In genomic region chr5:154273028-154273617, GRCh38 we compare ENCODE assay signal across 8 cellular contexts.
DNase-seq lines count a peak whose midpoint lies in the region; ATAC-seq and TF ChIP-seq lines count a peak whose summit lies in the region.

No MANE protein-coding gene starts in this region.

- in situ Hi-C loops in Panc1 (cut with HindIII; ENCODE audit: low pct_unique_long_range_greater_than_20kb, low sequenced_read_pairs): no loop called here

- H3K36me3 Mint-ChIP-seq in stimulated activated memory B cell treated with anti-CD40 and anti-IgM and Interleukin-4, amounts not matched to agents 10 μg/mL and 1 μg/mL and 100 μg/mL, for 72 hours: peaks cover 6% of the 10 kb centered on the region

- ATAC-seq in GM21529 (IDR thresholded peaks at IDR 0.05; ENCODE audit: unreplicated experiment): peak; percentile 66
- ATAC-seq in Panc1: peak; percentile 59; the same call in 1 of the 2 replicates
- peak; percentile 55 for ATAC-seq in stimulated activated memory B cell treated with anti-CD40 and anti-IgM and Interleukin-4, amounts not matched to agents 10 μg/mL and 1 μg/mL and 100 μg/mL, for 72 hours

- peaks cover 40% of the 10 kb centered on the region for H3K4me1 Mint-ChIP-seq in stimulated activated memory B cell treated with anti-CD40 and anti-IgM and Interleukin-4, amounts not matched to agents 10 μg/mL and 1 μg/mL and 100 μg/mL, for 72 hours

- BruUV-seq in Panc1 (replicated peaks; lab: Mats Ljungman, UMichigan): no TSS peak

- H3K4me3 ChIP-seq in Panc1 (ENCODE audit: low read depth in 2 of 2, low read length in 2 of 2): no peak overlapping the region

- 0 out of 2 replicates have a peak, but pooled peaks cover 9% of the 10 kb centered on the region for H3K4me1 ChIP-seq in Panc1 (ENCODE audit: control insufficient read depth, insufficient read depth, low read length)

- DNase-seq in GM10266 (ENCODE audit: extremely low spot score) (peak; percentile 29), Panc1 (ENCODE audit: low read depth, low spot score) (no peak), fibroblast of the conjunctiva (ENCODE audit: low read depth) (peak; percentile 62), putamen (ENCODE audit: low spot score) (no peak), COLO668 (lab: John Stamatoyannopoulos, UW; ENCODE audit: unreplicated experiment) (no peak)
- DNase-seq in activated CD4-positive, alpha-beta T cell treated with anti-CD3 and anti-CD28 coated beads for 48 hours: no peak

- POLR2A ChIA-PET in Panc1 (lab: Charles Lee): interaction anchor here (0.7 kb wide), 1 partner anchor 756 kb away, joined by 3 read pairs; no protein-coding TSS in a partner anchor

- peak overlapping the region; percentile 35 for H3K27ac Mint-ChIP-seq in stimulated activated memory B cell treated with anti-CD40 and anti-IgM and Interleukin-4, amounts not matched to agents 10 μg/mL and 1 μg/mL and 100 μg/mL, for 72 hours

- intact Hi-C loops in Panc1 (cut with micrococcal nuclease; ENCODE audit: unreplicated experiment): no loop called here

- no peak overlapping the region for H3K4me3 Mint-ChIP-seq in stimulated activated memory B cell treated with anti-CD40 and anti-IgM and Interleukin-4, amounts not matched to agents 10 μg/mL and 1 μg/mL and 100 μg/mL, for 72 hours

- no peak for TF ChIP-seq CTCF in GM10266 (IDR thresholded peaks at IDR 0.05; ENCODE audit: control insufficient read depth, insufficient read depth, low read depth, missing control alignments)
- TF ChIP-seq CTCF in Panc1 (IDR thresholded peaks at IDR 0.05): no peak

- no peaks in the 10 kb centered on the region for H3K27me3 ChIP-seq in Panc1 (ENCODE audit: control insufficient read depth, insufficient read depth, low read length)

- no peaks in the 10 kb centered on the region for H3K9me3 ChIP-seq in Panc1 (ENCODE audit: control insufficient read depth, insufficient read depth, low read depth, low read length)

- CTCF ChIA-PET in Panc1 (lab: Charles Lee): no interaction called here

- no peaks in the 10 kb centered on the region for H3K9me3 Mint-ChIP-seq in stimulated activated memory B cell treated with anti-CD40 and anti-IgM and Interleukin-4, amounts not matched to agents 10 μg/mL and 1 μg/mL and 100 μg/mL, for 72 hours

- no peaks in the 10 kb centered on the region for H3K36me3 ChIP-seq in Panc1 (ENCODE audit: control insufficient read depth, insufficient read depth, low read length)

- no peaks in the 10 kb centered on the region for H3K27me3 Mint-ChIP-seq in stimulated activated memory B cell treated with anti-CD40 and anti-IgM and Interleukin-4, amounts not matched to agents 10 μg/mL and 1 μg/mL and 100 μg/mL, for 72 hours

- no peak overlapping the region for H3K27ac ChIP-seq in Panc1 (ENCODE audit: low read length)

Comparison
In these comparisons a context has a peak if more than half of its experiments do, and no peak if none do; other contexts are left out.
1. DNase-seq: peak in GM10266 (single experiment) and fibroblast of the conjunctiva (single experiment); none in Panc1 (single experiment), putamen (single experiment), COLO668 (single experiment) and activated CD4-positive, alpha-beta T cell treated with anti-CD3 and anti-CD28 coated beads for 48 hours (single experiment).
2. Peak in every context shown above with its lines, with median percentiles within 50 percentile points of each other: ATAC-seq.